In the genomic region with DNA sequence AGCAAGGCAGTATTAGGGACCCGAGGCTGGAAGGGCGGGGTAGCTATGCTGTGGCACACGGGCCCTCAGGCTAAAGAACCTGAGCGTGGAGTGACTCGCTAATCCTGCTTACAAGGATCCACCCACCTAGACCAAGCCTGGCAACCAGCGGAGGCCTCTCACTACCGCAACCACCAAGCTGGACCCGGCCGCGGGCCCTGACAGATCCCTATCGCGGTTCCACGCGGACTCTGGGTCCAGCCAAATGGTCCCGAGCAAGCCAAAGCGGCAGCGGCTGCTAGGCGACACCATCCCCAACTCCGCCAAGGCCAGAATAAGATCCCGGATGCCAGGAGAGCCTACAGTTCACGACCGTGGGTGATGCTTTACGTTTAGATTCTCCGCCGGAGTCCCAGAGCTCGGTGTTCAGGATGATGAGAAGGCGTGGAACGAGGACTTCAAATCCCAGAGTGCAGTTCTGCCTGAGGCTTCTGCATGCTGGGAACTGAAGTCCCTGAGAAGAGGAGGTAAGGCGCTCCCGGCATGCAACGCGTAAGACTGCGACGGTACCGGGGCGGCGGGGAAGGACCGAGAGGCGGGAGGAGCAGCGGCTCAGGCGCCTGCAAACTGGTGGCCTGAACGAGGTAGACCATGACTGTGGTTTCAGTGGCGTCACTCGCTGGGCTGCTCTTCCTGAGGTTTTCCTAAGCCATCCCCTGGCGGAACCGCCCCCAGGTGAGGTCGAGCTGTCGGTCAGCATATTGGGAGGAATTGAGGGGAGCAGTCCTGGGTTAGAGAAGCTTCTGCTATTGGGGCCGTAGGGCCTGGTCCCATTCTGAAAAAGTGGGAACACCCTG, we compare ENCODE assay signal across 8 cellular contexts.
DNase-seq lines count a peak whose midpoint lies in the region; ATAC-seq and TF ChIP-seq lines count a peak whose summit lies in the region.

A gene with protein sequence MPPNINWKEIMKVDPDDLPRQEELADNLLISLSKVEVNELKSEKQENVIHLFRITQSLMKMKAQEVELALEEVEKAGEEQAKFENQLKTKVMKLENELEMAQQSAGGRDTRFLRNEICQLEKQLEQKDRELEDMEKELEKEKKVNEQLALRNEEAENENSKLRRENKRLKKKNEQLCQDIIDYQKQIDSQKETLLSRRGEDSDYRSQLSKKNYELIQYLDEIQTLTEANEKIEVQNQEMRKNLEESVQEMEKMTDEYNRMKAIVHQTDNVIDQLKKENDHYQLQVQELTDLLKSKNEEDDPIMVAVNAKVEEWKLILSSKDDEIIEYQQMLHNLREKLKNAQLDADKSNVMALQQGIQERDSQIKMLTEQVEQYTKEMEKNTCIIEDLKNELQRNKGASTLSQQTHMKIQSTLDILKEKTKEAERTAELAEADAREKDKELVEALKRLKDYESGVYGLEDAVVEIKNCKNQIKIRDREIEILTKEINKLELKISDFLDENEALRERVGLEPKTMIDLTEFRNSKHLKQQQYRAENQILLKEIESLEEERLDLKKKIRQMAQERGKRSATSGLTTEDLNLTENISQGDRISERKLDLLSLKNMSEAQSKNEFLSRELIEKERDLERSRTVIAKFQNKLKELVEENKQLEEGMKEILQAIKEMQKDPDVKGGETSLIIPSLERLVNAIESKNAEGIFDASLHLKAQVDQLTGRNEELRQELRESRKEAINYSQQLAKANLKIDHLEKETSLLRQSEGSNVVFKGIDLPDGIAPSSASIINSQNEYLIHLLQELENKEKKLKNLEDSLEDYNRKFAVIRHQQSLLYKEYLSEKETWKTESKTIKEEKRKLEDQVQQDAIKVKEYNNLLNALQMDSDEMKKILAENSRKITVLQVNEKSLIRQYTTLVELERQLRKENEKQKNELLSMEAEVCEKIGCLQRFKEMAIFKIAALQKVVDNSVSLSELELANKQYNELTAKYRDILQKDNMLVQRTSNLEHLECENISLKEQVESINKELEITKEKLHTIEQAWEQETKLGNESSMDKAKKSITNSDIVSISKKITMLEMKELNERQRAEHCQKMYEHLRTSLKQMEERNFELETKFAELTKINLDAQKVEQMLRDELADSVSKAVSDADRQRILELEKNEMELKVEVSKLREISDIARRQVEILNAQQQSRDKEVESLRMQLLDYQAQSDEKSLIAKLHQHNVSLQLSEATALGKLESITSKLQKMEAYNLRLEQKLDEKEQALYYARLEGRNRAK (N-terminal part only) (minus strand): TSS at position 315 of the 836 bp plus-strand sequence. CDS start 781 bp downstream, outside the sequence.
Gene TMTC3, plus strand, starts transcription at position 534 of the 836 bp plus-strand sequence. CDS start 6,009 bp downstream, outside the sequence.

- DNase-seq in AG09319 (ENCODE audit: extremely low read depth, low read depth) (peak; percentile 97), NCI-H345 (lab: John Stamatoyannopoulos, UW) (peak; percentile 99), inferior parietal cortex (ENCODE audit: extremely low spot score) (peak; percentile 99), smooth muscle cell of the brain vasculature (ENCODE audit: low read depth, low spot score) (peak; percentile 98)
- DNase-seq in activated CD4-positive, CD25-positive, alpha-beta regulatory T cell (lab: John Stamatoyannopoulos, UW): peak; percentile 79 to 86 (median 82)
- peak; percentile 85 to 91 for DNase-seq in central memory CD8-positive, alpha-beta T cell (ENCODE audit: low spot score in 2 of 2)

- peak within 1 kb of the TSS; percentile 90 for H3K4me3 Mint-ChIP-seq in central memory CD8-positive, alpha-beta T cell

- H3K27ac Mint-ChIP-seq in central memory CD8-positive, alpha-beta T cell (ENCODE audit: low read depth): peak within 1 kb of the TSS; percentile 95

- peaks cover 20% of the 10 kb centered on the region for H3K36me3 Mint-ChIP-seq in central memory CD8-positive, alpha-beta T cell (ENCODE audit: insufficient read depth)

- ATAC-seq in GM19025 (IDR thresholded peaks at IDR 0.05; ENCODE audit: low read depth, unreplicated experiment) (peak; percentile 93), HG03280 (IDR thresholded peaks at IDR 0.05; ENCODE audit: unreplicated experiment) (peak; percentile 95)
- peak; percentile 97 for ATAC-seq in central memory CD8-positive, alpha-beta T cell (replicated peaks; ENCODE audit: extremely low read depth, poor library complexity, severe bottlenecking)

- no peaks in the 10 kb centered on the region for H3K27me3 Mint-ChIP-seq in central memory CD8-positive, alpha-beta T cell

- no peak for TF ChIP-seq CTCF in AG09319 (IDR thresholded peaks at IDR 0.05; ENCODE audit: low read depth, low read length)

- no peaks in the 10 kb centered on the region for H3K9me3 Mint-ChIP-seq in central memory CD8-positive, alpha-beta T cell

- peaks cover 50% of the 10 kb centered on the region for H3K4me1 Mint-ChIP-seq in central memory CD8-positive, alpha-beta T cell

Comparison
In these comparisons a context has a peak if more than half of its experiments do, and no peak if none do; other contexts are left out.
1. Peak in every context shown above with its lines: DNase-seq and ATAC-seq.